ENCODE assay signal across 6 cellular contexts in the genomic region with DNA sequence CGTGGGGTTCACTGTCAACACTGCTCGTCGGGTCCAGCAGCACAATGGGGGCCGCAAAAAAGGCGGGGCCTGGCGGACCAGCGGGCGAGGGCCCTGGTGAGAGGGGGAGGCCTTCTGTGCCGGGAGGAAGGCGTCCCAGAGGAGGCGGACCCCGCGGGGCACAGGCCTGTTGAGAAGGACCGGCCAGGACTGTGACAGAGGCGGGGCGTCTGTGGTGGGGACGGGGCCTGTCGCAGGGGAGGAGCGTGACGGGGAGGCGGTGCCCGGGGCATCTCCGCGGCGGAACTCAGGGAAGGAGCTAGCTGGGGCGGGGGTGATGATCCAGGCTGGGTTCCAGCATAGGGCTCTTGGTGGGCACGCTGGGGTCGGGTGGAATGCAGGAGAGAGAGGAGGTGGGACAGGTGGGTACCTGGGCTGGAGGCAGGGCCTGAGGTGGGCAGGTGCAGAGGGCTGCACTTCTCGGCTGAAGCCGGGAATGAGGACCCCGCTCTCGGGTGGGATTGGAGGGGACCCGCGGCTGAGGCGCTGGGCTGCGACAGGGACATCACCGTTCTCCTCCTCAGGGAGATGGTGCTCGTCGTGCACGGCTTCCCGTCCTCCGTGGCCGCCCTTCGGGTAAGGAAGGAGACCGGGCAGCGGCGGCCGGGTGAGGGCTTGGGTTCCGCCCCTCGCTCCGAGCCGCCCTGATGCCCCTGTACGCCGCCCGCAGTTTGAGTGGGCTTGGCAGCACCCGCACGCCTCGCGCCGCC. TPM values are rescaled to one million over a fixed set of nuclear protein-coding genes. Genes with fewer than 3 reads are reported as not detected.
DNase-seq lines count a peak whose midpoint lies in the region; ATAC-seq and TF ChIP-seq lines count a peak whose summit lies in the region.
"Not testable (repeated sequence)": the region's sequence is repeated elsewhere in the genome, so short reads cannot be mapped to it uniquely, and the experiment has no call there.

No MANE protein-coding gene starts in this region.

- H3K27me3 ChIP-seq in body of pancreas, result not testable (repeated sequence)

- intact Hi-C loops in body of pancreas (cut with DNase I); left colon (cut with DNase I, micrococcal nuclease): not testable (repeated sequence)

- H3K4me1 ChIP-seq in body of pancreas, result not testable (repeated sequence)

- H3K9me3 Mint-ChIP-seq in stimulated activated naive B cell treated with anti-CD40 and anti-IgM and Interleukin-4, amounts not matched to agents 10 μg/mL and 1 μg/mL and 100 μg/mL, for 72 hours, result not testable (repeated sequence)

- peak overlapping the region; percentile 18 for H3K27ac ChIP-seq in KOPT-K1 (ENCODE audit: low read depth, low read length, poor library complexity, severe bottlenecking)
- H3K27ac ChIP-seq in body of pancreas, result not testable (repeated sequence)

- H3K4me3 ChIP-seq in body of pancreas, result not testable (repeated sequence)

- DNase-seq in body of pancreas, result peak in 1 of 4 donors; percentile 26
- peak in 1 of 2 donors; percentile 23 for DNase-seq in left colon
- DNase-seq in stimulated activated naive B cell treated with anti-CD40 and anti-IgM and Interleukin-4, amounts not matched to agents 10 μg/mL and 1 μg/mL and 100 μg/mL, for 72 hours, result not testable (repeated sequence)

- H3K9me3 ChIP-seq in KOPT-K1 (ENCODE audit: insufficient read depth, low read length, poor library complexity, severe bottlenecking); body of pancreas: not testable (repeated sequence)

- H3K36me3 Mint-ChIP-seq in stimulated activated naive B cell treated with anti-CD40 and anti-IgM and Interleukin-4, amounts not matched to agents 10 μg/mL and 1 μg/mL and 100 μg/mL, for 72 hours, result not testable (repeated sequence)

- H3K4me1 Mint-ChIP-seq in stimulated activated naive B cell treated with anti-CD40 and anti-IgM and Interleukin-4, amounts not matched to agents 10 μg/mL and 1 μg/mL and 100 μg/mL, for 72 hours, result not testable (repeated sequence)

- H3K27me3 Mint-ChIP-seq in stimulated activated naive B cell treated with anti-CD40 and anti-IgM and Interleukin-4, amounts not matched to agents 10 μg/mL and 1 μg/mL and 100 μg/mL, for 72 hours, result not testable (repeated sequence)

- WGBS in body of pancreas, 2 donors, result 7% methylated on average over 17 of the region's 60 CpGs; no CpG with 5 or more reads in 1 of the 2 donors

- not testable (repeated sequence) for TF ChIP-seq POLR2A in body of pancreas (IDR thresholded peaks at IDR 0.05)

- ATAC-seq in GM18520 (IDR thresholded peaks at IDR 0.05; ENCODE audit: unreplicated experiment) (peak; percentile 30), HG02623 (IDR thresholded peaks at IDR 0.05; ENCODE audit: unreplicated experiment) (peak; percentile 49), body of pancreas (peak; percentile 62), left colon (peak; percentile 73)
- ATAC-seq in stimulated activated naive B cell treated with anti-CD40 and anti-IgM and Interleukin-4, amounts not matched to agents 10 μg/mL and 1 μg/mL and 100 μg/mL, for 72 hours (replicated peaks), result peak; percentile 75 to 79

- H3K27ac Mint-ChIP-seq in stimulated activated naive B cell treated with anti-CD40 and anti-IgM and Interleukin-4, amounts not matched to agents 10 μg/mL and 1 μg/mL and 100 μg/mL, for 72 hours, result not testable (repeated sequence)

- not testable (repeated sequence) for H3K36me3 ChIP-seq in KOPT-K1 (ENCODE audit: insufficient read depth, low read length); body of pancreas (replicated peaks in 1 of 2; ENCODE audit: insufficient read depth in 1 of 2, low read depth in 2 of 2)

- not testable (repeated sequence) for TF ChIP-seq CTCF in body of pancreas (IDR thresholded peaks at IDR 0.05)

- H3K4me3 Mint-ChIP-seq in stimulated activated naive B cell treated with anti-CD40 and anti-IgM and Interleukin-4, amounts not matched to agents 10 μg/mL and 1 μg/mL and 100 μg/mL, for 72 hours, result not testable (repeated sequence)

RNA-seq across cellular contexts. Expression of gene SLX1A, which starts 0.7 kb away (rescaled TPM):
- total RNA-seq in body of pancreas (10 to 100 TPM; 41.5 to 65.3 TPM), left colon (10 to 100 TPM; 84.5 to 86.9 TPM)

RNA-seq across cellular contexts. Expression of gene BOLA2B, which starts 0.9 kb away (rescaled TPM):
- total RNA-seq in body of pancreas (10 to 100 TPM; 47.5 to 54.7 TPM), left colon (100 to 1,000 TPM; 156 to 192 TPM)

RNA-seq across cellular contexts. Expression of gene SULT1A3, which starts 4.7 kb away (rescaled TPM):
- 10 to 100 TPM in 1 of 2 donors, 1 to 10 TPM in 1; 5.7 to 63.3 TPM for total RNA-seq in body of pancreas
- 10 to 100 TPM; 72.3 to 92.6 TPM for total RNA-seq in left colon

RNA-seq across cellular contexts. Expression of gene CORO1A, which starts 10.9 kb away (rescaled TPM):
- total RNA-seq in body of pancreas, result 10 to 100 TPM in 1 of 2 donors, 1 to 10 TPM in 1; 8.2 to 17.4 TPM
- total RNA-seq in left colon, result 10 to 100 TPM in 1 of 2 donors, 1 to 10 TPM in 1; 7.6 to 24.5 TPM

RNA-seq across cellular contexts. Expression of gene NPIPB13, which starts 53.9 kb away (rescaled TPM):
- total RNA-seq in body of pancreas, result 1 to 10 TPM in 1 of 2 donors, under 1 TPM in 1; 0.33 to 3.1 TPM
- total RNA-seq in left colon, result 10 to 100 TPM in 1 of 2 donors, 1 to 10 TPM in 1; 9.7 to 21.1 TPM
